In genomic region chr2:231924889-231925275, GRCh38 we compare ENCODE assay signal across 11 cellular contexts. TPM values are rescaled to one million over a fixed set of nuclear protein-coding genes. Genes with fewer than 3 reads are reported as not detected.
DNase-seq lines count a peak whose midpoint lies in the region; ATAC-seq, FAIRE-seq and TF ChIP-seq lines count a peak whose summit lies in the region.
"Had no signal": no experiment of that assay in that cellular context is flagged by ENCODE, and none has a peak within 500 bp of the region (broad histone marks: within the 10 kb centered on the region; RNA-seq: fewer than 3 reads in every experiment).

No MANE protein-coding gene starts in this region.

- no peak for TF ChIP-seq CTCF in OCI-LY1 (IDR thresholded peaks at IDR 0.05; ENCODE audit: low read length)
- no peak for TF ChIP-seq CTCF in endothelial cell (IDR thresholded peaks at IDR 0.05; ENCODE audit: unreplicated experiment)

- no peak for TF ChIP-seq POLR2A in GM12891 (IDR thresholded peaks at IDR 0.05; ENCODE audit: low read depth, low read length)

- peak overlapping the region; percentile 72 for H3K4me3 Mint-ChIP-seq in endothelial cell (ENCODE audit: unreplicated experiment)

- H3K9me2 ChIP-seq in OCI-LY1 (ENCODE audit: low read depth, low read length), result no peaks in the 10 kb centered on the region

- no peak for ATAC-seq in HG03354 (IDR thresholded peaks at IDR 0.05; ENCODE audit: poor library complexity, severe bottlenecking, unreplicated experiment)

- H3K27ac ChIP-seq in OCI-LY1 (ENCODE audit: low read depth, low read length, poor library complexity, severe bottlenecking) (no peak overlapping the region), rectal smooth muscle tissue (ENCODE audit: low read depth, low read length) (no peak overlapping the region), caudate nucleus (ENCODE audit: low read depth, low read length) (no peak overlapping the region)
- H3K27ac ChIP-seq: sigmoid colon, tibial artery had no signal

- H3K27me3 ChIP-seq in OCI-LY1 (ENCODE audit: insufficient read depth, low read length), result no peaks in the 10 kb centered on the region; the same call in 1 of the 2 replicates
- H3K27me3 ChIP-seq in rectal smooth muscle tissue (ENCODE audit: control insufficient read depth, insufficient read depth, low read length), result peaks cover 24% of the 10 kb centered on the region

- peaks cover 39% of the 10 kb centered on the region for H3K4me1 Mint-ChIP-seq in endothelial cell (ENCODE audit: unreplicated experiment)

- H3K79me2 ChIP-seq in OCI-LY1 (ENCODE audit: insufficient read depth, low read length), result no peaks in the 10 kb centered on the region

- H3K9ac ChIP-seq in OCI-LY1 (ENCODE audit: low read length) (no peak overlapping the region), rectal smooth muscle tissue (ENCODE audit: low read length) (no peak overlapping the region)

- peaks cover 8% of the 10 kb centered on the region for H3K36me3 Mint-ChIP-seq in endothelial cell (ENCODE audit: low read depth, unreplicated experiment)

- no peaks in the 10 kb centered on the region for H3K9me3 Mint-ChIP-seq in endothelial cell (ENCODE audit: unreplicated experiment)

- no peak overlapping the region for H2AFZ ChIP-seq in OCI-LY1 (ENCODE audit: low read length)

- no peak overlapping the region for H3K27ac Mint-ChIP-seq in endothelial cell (ENCODE audit: unreplicated experiment)

- H3K9me3 ChIP-seq in OCI-LY1 (ENCODE audit: low read length), result no peaks in the 10 kb centered on the region
- H3K9me3 ChIP-seq: sigmoid colon, tibial artery had no signal

- H3K36me3 ChIP-seq in OCI-LY1 (ENCODE audit: insufficient read depth, low read length), result no peaks in the 10 kb centered on the region
- H3K36me3 ChIP-seq in rectal smooth muscle tissue (ENCODE audit: control insufficient read depth, insufficient read depth, low read length), result no peaks in the 10 kb centered on the region
- H3K36me3 ChIP-seq: sigmoid colon, tibial artery had no signal

- FAIRE-seq in GM12891 (lab: Jason Lieb, UNC), result peak; percentile 23
- FAIRE-seq: TTC549 had no signal

- peaks cover 12% of the 10 kb centered on the region for H3K27me3 Mint-ChIP-seq in endothelial cell (ENCODE audit: unreplicated experiment)

- H3K4me1 ChIP-seq in OCI-LY1 (ENCODE audit: insufficient read depth, low read length, severe bottlenecking) (peaks cover 15% of the 10 kb centered on the region), rectal smooth muscle tissue (ENCODE audit: control insufficient read depth, insufficient read depth, low read length) (no peaks in the 10 kb centered on the region)

- no peaks in the 10 kb centered on the region for H3F3A ChIP-seq in OCI-LY1 (ENCODE audit: insufficient read depth, low read length)

- H4K20me1 ChIP-seq in OCI-LY1 (ENCODE audit: insufficient read depth, low read length), result no peaks in the 10 kb centered on the region

- DNase-seq in GM12891 (ENCODE audit: insufficient read length, low spot score) (no peak), endothelial cell (ENCODE audit: low spot score) (no peak), NCI-H2171 (lab: John Stamatoyannopoulos, UW) (no peak), hypothalamus (lab: John Stamatoyannopoulos, UW) (no peak), caudate nucleus (lab: John Stamatoyannopoulos, UW) (no peak)

- peak overlapping the region; percentile 81 for H3K4me2 ChIP-seq in OCI-LY1 (ENCODE audit: low read length)

- H3K4me3 ChIP-seq in OCI-LY1 (ENCODE audit: low read depth, low read length, poor library complexity, severe bottlenecking) (no peak overlapping the region), rectal smooth muscle tissue (ENCODE audit: low read length) (peak overlapping the region; percentile 30)

TF ChIP-seq in GM12891, 5 proteins besides CTCF, POLR2A, EP300 and RAD21:
- TF ChIP-seq POU2F2 (IDR thresholded peaks at IDR 0.05; ENCODE audit: low read depth, low read length) (no peak), TAF1 (IDR thresholded peaks at IDR 0.05; ENCODE audit: low read depth, low read length) (no peak), POLR2AphosphoS5 (IDR thresholded peaks at IDR 0.05; ENCODE audit: low read depth, low read length) (no peak), SPI1 (IDR thresholded peaks at IDR 0.05; ENCODE audit: low read depth, low read length) (no peak), PAX5 (IDR thresholded peaks at IDR 0.05; ENCODE audit: insufficient read depth, low read length, severe bottlenecking) (no peak)

RNA-seq across cellular contexts. Expression of gene NPPC, which starts 1.3 kb away (rescaled TPM):
- polyA plus RNA-seq in GM12891 (2012; ENCODE audit: low read depth, missing spikeins), result not detected
- total RNA-seq in endothelial cell (ENCODE audit: unreplicated experiment), result 11.4 TPM

RNA-seq across cellular contexts. Expression of gene DIS3L2, which starts 36.6 kb away (rescaled TPM):
- 9.6 TPM for polyA plus RNA-seq in GM12891 (2012; ENCODE audit: low read depth, missing spikeins)
- 42.1 TPM for total RNA-seq in endothelial cell (ENCODE audit: unreplicated experiment)
